In genomic region chr6:30757261-30757935, GRCh38 we compare ENCODE assay signal across 15 cellular contexts. TPM values are rescaled to one million over a fixed set of nuclear protein-coding genes. Genes with fewer than 3 reads are reported as not detected.
A peak's percentile ranks its signal among the peaks of the same experiment; 100 is the strongest.
DNase-seq lines count a peak whose midpoint lies in the region; ATAC-seq, FAIRE-seq and TF ChIP-seq lines count a peak whose summit lies in the region.
"Had no signal": no experiment of that assay in that cellular context is flagged by ENCODE, and none has a peak within 500 bp of the region (broad histone marks: within the 10 kb centered on the region; RNA-seq: fewer than 3 reads in every experiment).

No MANE protein-coding gene starts in this region.

- no peaks in the 10 kb centered on the region for H3K36me3 Mint-ChIP-seq in astrocyte (ENCODE audit: low read depth, unreplicated experiment)
- no peaks in the 10 kb centered on the region for H3K36me3 Mint-ChIP-seq in mesothelial cell of epicardium
- H3K36me3 Mint-ChIP-seq: activated naive CD4-positive, alpha-beta T cell treated with anti-CD3 and anti-CD28 coated beads, Interleukin-2, amount 50 U/mL, for 24 hours had no signal

- H3K27me3 ChIP-seq in HCT116 (ENCODE audit: insufficient read depth, low read length) (no peaks in the 10 kb centered on the region), astrocyte (ENCODE audit: insufficient read depth, low read length) (no peaks in the 10 kb centered on the region), esophagus squamous epithelium (no peaks in the 10 kb centered on the region)
- H3K27me3 ChIP-seq: Peyer's patch had no signal

- no peaks in the 10 kb centered on the region for H4K20me1 ChIP-seq in HCT116 (ENCODE audit: insufficient read depth)
- H4K20me1 ChIP-seq in astrocyte (ENCODE audit: insufficient read depth, low read length), result no peaks in the 10 kb centered on the region

- intact Hi-C loops in HCT116 (cut with micrococcal nuclease) (no loop called here), esophagus squamous epithelium (cut with DNase I) (no loop called here)

- peaks cover 47% of the 10 kb centered on the region for H3K4me1 Mint-ChIP-seq in astrocyte (ENCODE audit: low read depth, unreplicated experiment)
- H3K4me1 Mint-ChIP-seq in mesothelial cell of epicardium, result peaks cover 48% of the 10 kb centered on the region

- no peak for FAIRE-seq in astrocyte (lab: Jason Lieb, UNC)
- FAIRE-seq in frontal cortex (lab: Jason Lieb, UNC), result no peak
- FAIRE-seq: G401.6 had no signal

- DNase-seq in HCT116 (ENCODE audit: low read depth, low spot score), result no peak
- DNase-seq in astrocyte (ENCODE audit: low read depth), result no peak
- DNase-seq in mesothelial cell of epicardium (ENCODE audit: low spot score in 2 of 2, unreplicated experiment in 2 of 2), result no peak
- no peak for DNase-seq in epidermal melanocyte (ENCODE audit: insufficient read length, low spot score)
- no peak for DNase-seq in esophagus squamous epithelium (lab: John Stamatoyannopoulos, UW)
- no peak for DNase-seq in frontal cortex (ENCODE audit: low spot score in 2 of 2)
- DNase-seq: activated T-cell treated with anti-CD3 and anti-CD28 coated beads, Interleukin-2, amount 50 U/mL, for 24 hours; AML-193; GM23248; NCI-H1105 treated with DMSO at 0.1 percent for 48 hours; NCI-H2171 treated with DMSO at 0.1 percent for 48 hours; NCI-H774; Peyer's patch had no signal

- H3K27ac ChIP-seq in HCT116 (ENCODE audit: low read depth, low read length), result no peak overlapping the region
- H3K27ac ChIP-seq in astrocyte (ENCODE audit: low read depth, low read length), result peak overlapping the region; percentile 50
- peak overlapping the region in 1 of 4 donors; percentile 33 for H3K27ac ChIP-seq in esophagus squamous epithelium
- H3K27ac ChIP-seq: Peyer's patch had no signal

- no peaks in the 10 kb centered on the region for H3K9me2 ChIP-seq in HCT116 (ENCODE audit: insufficient read depth)

- no peaks in the 10 kb centered on the region for H3K9me3 ChIP-seq in HCT116 (ENCODE audit: control insufficient read depth in 1 of 2, insufficient read depth in 1 of 2, low read depth in 1 of 2, low read length in 2 of 2)
- no peaks in the 10 kb centered on the region for H3K9me3 ChIP-seq in astrocyte (ENCODE audit: insufficient read depth, low read depth, low read length)
- H3K9me3 ChIP-seq in esophagus squamous epithelium, result no peaks in the 10 kb centered on the region
- H3K9me3 ChIP-seq: Peyer's patch had no signal

- 78% methylated on average over 1 of the region's 1 CpG; no CpG with 5 or more reads in 1 of the 2 donors for WGBS in esophagus squamous epithelium, 2 donors

- H2AFZ ChIP-seq in HCT116 (ENCODE audit: low read depth, low read length, poor library complexity, severe bottlenecking) (peak overlapping the region; percentile 2), astrocyte (ENCODE audit: low read depth, low read length) (no peak overlapping the region)
- H2AFZ ChIP-seq: GM23248 had no signal

- no peaks in the 10 kb centered on the region for H3K36me3 ChIP-seq in HCT116 (ENCODE audit: control insufficient read depth in 1 of 2, insufficient read depth in 2 of 2, low read length in 2 of 2)
- no peaks in the 10 kb centered on the region for H3K36me3 ChIP-seq in astrocyte (ENCODE audit: insufficient read depth, low read length)
- H3K36me3 ChIP-seq in esophagus squamous epithelium, result no peaks in the 10 kb centered on the region
- H3K36me3 ChIP-seq: Peyer's patch had no signal

- no peak for TF ChIP-seq RAD21 in HCT116 (IDR thresholded peaks at IDR 0.05; ENCODE audit: low read depth)

- ATAC-seq in HCT116, result no peak

- H3K9me3 Mint-ChIP-seq in astrocyte (ENCODE audit: unreplicated experiment) (no peaks in the 10 kb centered on the region), mesothelial cell of epicardium (no peaks in the 10 kb centered on the region)
- H3K9me3 Mint-ChIP-seq: activated naive CD4-positive, alpha-beta T cell treated with anti-CD3 and anti-CD28 coated beads, Interleukin-2, amount 50 U/mL, for 24 hours; activated T-cell treated with anti-CD3 and anti-CD28 coated beads, Interleukin-2, amount 50 U/mL, for 24 hours had no signal

- H3K9ac ChIP-seq in HCT116 (ENCODE audit: low read length), result peak overlapping the region; percentile 4
- H3K9ac ChIP-seq in astrocyte (ENCODE audit: low read length), result no peak overlapping the region
- H3K9ac ChIP-seq: GM23248 had no signal

- POLR2A ChIA-PET in HCT116 (lab: Charles Lee), result interaction anchor here (0.9 to 4.5 kb wide), 10 partner anchors 10 to 63 kb away, joined by 3 to 37 read pairs (median 7); partner anchors contain the start of gene IER3

- no peaks in the 10 kb centered on the region for H3K79me2 ChIP-seq in HCT116 (ENCODE audit: insufficient read depth, low read length)
- H3K79me2 ChIP-seq in astrocyte (ENCODE audit: insufficient read depth, low read length), result no peaks in the 10 kb centered on the region

- BruUV-seq in HCT116 (replicated peaks; lab: Mats Ljungman, UMichigan), result no TSS peak

- peak overlapping the region; percentile 92 for H3K27ac Mint-ChIP-seq in astrocyte (ENCODE audit: unreplicated experiment)
- H3K27ac Mint-ChIP-seq in mesothelial cell of epicardium, result peak overlapping the region; percentile 71
- H3K27ac Mint-ChIP-seq: activated naive CD4-positive, alpha-beta T cell treated with anti-CD3 and anti-CD28 coated beads, Interleukin-2, amount 50 U/mL, for 24 hours; activated T-cell treated with anti-CD3 and anti-CD28 coated beads, Interleukin-2, amount 50 U/mL, for 24 hours had no signal

- H3K4me3 Mint-ChIP-seq in astrocyte (ENCODE audit: unreplicated experiment), result no peak overlapping the region
- H3K4me3 Mint-ChIP-seq in mesothelial cell of epicardium, result no peak overlapping the region
- H3K4me3 Mint-ChIP-seq: activated naive CD4-positive, alpha-beta T cell treated with anti-CD3 and anti-CD28 coated beads, Interleukin-2, amount 50 U/mL, for 24 hours; activated T-cell treated with anti-CD3 and anti-CD28 coated beads, Interleukin-2, amount 50 U/mL, for 24 hours had no signal

- RAD21 ChIA-PET in HCT116 (lab: Charles Lee; ENCODE audit: low non-redundant PET in 1 of 2, low total read pairs in 2 of 2, uncharacterized antibody in 2 of 2, unreplicated experiment in 2 of 2), result interaction anchor here in 1 of 2 experiments (0.7 kb wide), 1 partner anchor 9 kb away, joined by 3 read pairs; no protein-coding TSS in a partner anchor

- H3K4me2 ChIP-seq in HCT116 (ENCODE audit: low read length) (peak overlapping the region; percentile 37), astrocyte (ENCODE audit: low read length) (no peak overlapping the region)

- H3K4me3 ChIP-seq in HCT116 (replicated peaks in 1 of 2; ENCODE audit: low read depth in 1 of 2, low read length in 2 of 2) (no peak overlapping the region), astrocyte (ENCODE audit: insufficient read depth, low read depth, low read length) (no peak overlapping the region), esophagus squamous epithelium (no peak overlapping the region)
- H3K4me3 ChIP-seq: GM23248, Peyer's patch had no signal

- CTCF ChIA-PET in HCT116 (lab: Charles Lee), result no interaction called here

- TF ChIP-seq CTCF in HCT116 (IDR thresholded peaks at IDR 0.05 in 2 of 3, conservative IDR thresholded peaks at IDR 0.05 in 1 of 3; ENCODE audit: borderline replicate concordance in 1 of 3, insufficient read depth in 1 of 3, low read depth in 2 of 3, low read length in 2 of 3) (no peak), astrocyte (IDR thresholded peaks at IDR 0.05; ENCODE audit: insufficient read depth, low read depth, low read length) (no peak), mesothelial cell of epicardium (IDR thresholded peaks at IDR 0.05; ENCODE audit: unreplicated experiment) (no peak), esophagus squamous epithelium (IDR thresholded peaks at IDR 0.05) (no peak)

- H3K4me1 ChIP-seq in HCT116 (ENCODE audit: control insufficient read depth in 1 of 2, insufficient read depth in 2 of 2, low read length in 2 of 2) (peaks cover 61 to 91% of the 10 kb centered on the region in 2 experiments), astrocyte (ENCODE audit: insufficient read depth, low read length) (peaks cover 30% of the 10 kb centered on the region), esophagus squamous epithelium (peaks cover 8 to 82% (median 15%) of the 10 kb centered on the region in 3 donors)

- H3K27me3 Mint-ChIP-seq in astrocyte (ENCODE audit: low read depth, unreplicated experiment) (no peaks in the 10 kb centered on the region), mesothelial cell of epicardium (ENCODE audit: low read depth) (no peaks in the 10 kb centered on the region)
- H3K27me3 Mint-ChIP-seq: activated naive CD4-positive, alpha-beta T cell treated with anti-CD3 and anti-CD28 coated beads, Interleukin-2, amount 50 U/mL, for 24 hours; activated T-cell treated with anti-CD3 and anti-CD28 coated beads, Interleukin-2, amount 50 U/mL, for 24 hours had no signal

- TF ChIP-seq POLR2A in HCT116 (IDR thresholded peaks at IDR 0.05; ENCODE audit: borderline replicate concordance, extremely low read depth, insufficient read depth, insufficient read length), result no peak
- no peak for TF ChIP-seq POLR2A in esophagus squamous epithelium (IDR thresholded peaks at IDR 0.05)

TF ChIP-seq in HCT116, 20 proteins besides CTCF, POLR2A, EP300 and RAD21 (continues in another document):
- TF ChIP-seq SP1 (IDR thresholded peaks at IDR 0.05; ENCODE audit: low read depth) (no peak), SRF (IDR thresholded peaks at IDR 0.05; ENCODE audit: low read depth) (no peak), JUND (IDR thresholded peaks at IDR 0.05) (no peak), EGR1 (IDR thresholded peaks at IDR 0.05; ENCODE audit: low read depth) (no peak), CBX3 (IDR thresholded peaks at IDR 0.05; ENCODE audit: low read depth) (no peak), SIN3A (IDR thresholded peaks at IDR 0.05; ENCODE audit: low read depth) (no peak)

RNA-seq across cellular contexts. Expression of gene IER3, which starts 13.1 kb away (rescaled TPM):
- total RNA-seq in HCT116 (2021; ENCODE audit: unreplicated experiment) (952 TPM), astrocyte (216 and 221 TPM in 2 replicates), mesothelial cell of epicardium (131 to 136 TPM (median 134 TPM) in 3 replicates), esophagus squamous epithelium (10 to 100 TPM; 41.4 to 87.9 (median 66.0) TPM), frontal cortex (2.4 TPM)
- 1,025 and 1,062 TPM in 2 replicates for polyA plus RNA-seq in HCT116 (2012)

RNA-seq across cellular contexts. Expression of gene FLOT1, which starts 14.9 kb away (rescaled TPM):
- total RNA-seq in HCT116 (2021; ENCODE audit: unreplicated experiment), result 117 TPM
- 124 and 132 TPM in 2 replicates for polyA plus RNA-seq in HCT116 (2012)
- 77.6 and 85.2 TPM in 2 replicates for total RNA-seq in astrocyte
- total RNA-seq in mesothelial cell of epicardium, result 96.5 to 101 TPM (median 99.8 TPM) in 3 replicates
- total RNA-seq in esophagus squamous epithelium, result 10 to 100 TPM; 46.7 to 88.8 (median 64.4) TPM
- total RNA-seq in frontal cortex, result 46.9 TPM

RNA-seq across cellular contexts. Expression of gene TUBB, which starts 37.2 kb away (rescaled TPM):
- total RNA-seq in HCT116 (2021; ENCODE audit: unreplicated experiment) (886 TPM), astrocyte (815 and 887 TPM in 2 replicates), mesothelial cell of epicardium (1,084 to 1,110 TPM (median 1,094 TPM) in 3 replicates), esophagus squamous epithelium (100 to 1,000 TPM; 151 to 351 (median 255) TPM), frontal cortex (1,325 TPM)
- 716 and 796 TPM in 2 replicates for polyA plus RNA-seq in HCT116 (2012)

RNA-seq across cellular contexts. Expression of gene MDC1, which starts 40.3 kb away (rescaled TPM):
- total RNA-seq in HCT116 (2021; ENCODE audit: unreplicated experiment), result 75.8 TPM
- 55.7 and 59.3 TPM in 2 replicates for polyA plus RNA-seq in HCT116 (2012)
- total RNA-seq in astrocyte, result 25.2 and 25.4 TPM in 2 replicates
- 49.7 to 51.9 TPM (median 49.8 TPM) in 3 replicates for total RNA-seq in mesothelial cell of epicardium
- 1 to 10 TPM; 2.4 to 7.4 (median 7.0) TPM for total RNA-seq in esophagus squamous epithelium
- 4.1 TPM for total RNA-seq in frontal cortex

Comparison
In these comparisons a context has a peak if more than half of its experiments do, and no peak if none do; other contexts are left out.
1. RNA of gene IER3, which starts 13.1 kb away (total RNA-seq): 952 TPM in HCT116 (single experiment), 216 to 221 TPM in astrocyte, 131 to 136 TPM in mesothelial cell of epicardium and 41.4 to 87.9 TPM in esophagus squamous epithelium; 2.4 TPM in frontal cortex (single experiment); every median in the first group is over 10 times any median in the second.